ENCODE assay signal across 16 cellular contexts in genomic region chr4:26377352-26378311, GRCh38. TPM values are rescaled to one million over a fixed set of nuclear protein-coding genes. Genes with fewer than 3 reads are reported as not detected.
DNase-seq lines count a peak whose midpoint lies in the region; ATAC-seq and TF ChIP-seq lines count a peak whose summit lies in the region.
"Had no signal": no experiment of that assay in that cellular context is flagged by ENCODE, and none has a peak within 500 bp of the region (broad histone marks: within the 10 kb centered on the region; RNA-seq: fewer than 3 reads in every experiment).

No MANE protein-coding gene starts in this region.

- H3K27me3 Mint-ChIP-seq in T-helper 1 cell treated with Interleukin-12 subunit alpha and Interleukin-12 subunit beta and Interleukin-4 antibody, amounts not matched to agents 30 μg/mL and 1 μg/mL, for 36 hours (ENCODE audit: low read depth): no peaks in the 10 kb centered on the region
- no peaks in the 10 kb centered on the region for H3K27me3 Mint-ChIP-seq in activated T-helper 2 cell treated with anti-CD3 and anti-CD28 coated beads, Interferon-gamma antibody, Interleukin-2, Interleukin-4, amounts not matched to agents 10 μg/mL and 5 μg/mL and 100 μg/mL, durations not matched to agents 14 hours and 24 hours and 36 hours (ENCODE audit: low read depth)
- H3K27me3 Mint-ChIP-seq in osteocyte (ENCODE audit: unreplicated experiment): no peaks in the 10 kb centered on the region
- H3K27me3 Mint-ChIP-seq in immature natural killer cell (ENCODE audit: low read depth in 3 of 3): peaks cover 9 to 18% (median 18%) of the 10 kb centered on the region in 3 donors
- peaks cover 8 to 16% of the 10 kb centered on the region in 2 donors for H3K27me3 Mint-ChIP-seq in natural killer cell treated with Interleukin-12 subunit alpha and Interleukin-12 subunit beta and Interleukin-15 and Interleukin-18, amount 100 ng/mL, for 72 hours
- H3K27me3 Mint-ChIP-seq: IgD-negative memory B cell had no signal

- peaks cover 13% of the 10 kb centered on the region for H3K36me3 Mint-ChIP-seq in T-helper 1 cell treated with Interleukin-12 subunit alpha and Interleukin-12 subunit beta and Interleukin-4 antibody, amounts not matched to agents 30 μg/mL and 1 μg/mL, for 36 hours (ENCODE audit: low read depth)
- H3K36me3 Mint-ChIP-seq in activated T-helper 2 cell treated with anti-CD3 and anti-CD28 coated beads, Interferon-gamma antibody, Interleukin-2, Interleukin-4, amounts not matched to agents 10 μg/mL and 5 μg/mL and 100 μg/mL, durations not matched to agents 14 hours and 24 hours and 36 hours (ENCODE audit: low read depth): peaks cover 64% of the 10 kb centered on the region
- no peaks in the 10 kb centered on the region for H3K36me3 Mint-ChIP-seq in osteocyte (ENCODE audit: unreplicated experiment)
- peaks cover 5 to 28% (median 21%) of the 10 kb centered on the region in 3 donors for H3K36me3 Mint-ChIP-seq in immature natural killer cell
- peaks cover 11% of the 10 kb centered on the region for H3K36me3 Mint-ChIP-seq in natural killer cell treated with Interleukin-12 subunit alpha and Interleukin-12 subunit beta and Interleukin-15 and Interleukin-18, amount 100 ng/mL, for 72 hours

- H3K9me3 Mint-ChIP-seq in T-helper 1 cell treated with Interleukin-12 subunit alpha and Interleukin-12 subunit beta and Interleukin-4 antibody, amounts not matched to agents 30 μg/mL and 1 μg/mL, for 36 hours: no peaks in the 10 kb centered on the region
- no peaks in the 10 kb centered on the region for H3K9me3 Mint-ChIP-seq in activated T-helper 2 cell treated with anti-CD3 and anti-CD28 coated beads, Interferon-gamma antibody, Interleukin-2, Interleukin-4, amounts not matched to agents 10 μg/mL and 5 μg/mL and 100 μg/mL, durations not matched to agents 14 hours and 24 hours and 36 hours
- H3K9me3 Mint-ChIP-seq in osteocyte (ENCODE audit: unreplicated experiment): no peaks in the 10 kb centered on the region
- peaks cover 0 to 2% (median 0%) of the 10 kb centered on the region in 6 donors for H3K9me3 Mint-ChIP-seq in immature natural killer cell
- no peaks in the 10 kb centered on the region for H3K9me3 Mint-ChIP-seq in natural killer cell treated with Interleukin-12 subunit alpha and Interleukin-12 subunit beta and Interleukin-15 and Interleukin-18, amount 100 ng/mL, for 72 hours
- H3K9me3 Mint-ChIP-seq: IgD-negative memory B cell had no signal

- H3K27ac Mint-ChIP-seq in T-helper 1 cell treated with Interleukin-12 subunit alpha and Interleukin-12 subunit beta and Interleukin-4 antibody, amounts not matched to agents 30 μg/mL and 1 μg/mL, for 36 hours: peak overlapping the region; percentile 12
- peak overlapping the region; percentile 53 for H3K27ac Mint-ChIP-seq in activated T-helper 2 cell treated with anti-CD3 and anti-CD28 coated beads, Interferon-gamma antibody, Interleukin-2, Interleukin-4, amounts not matched to agents 10 μg/mL and 5 μg/mL and 100 μg/mL, durations not matched to agents 14 hours and 24 hours and 36 hours
- peak overlapping the region; percentile 71 for H3K27ac Mint-ChIP-seq in osteocyte (ENCODE audit: unreplicated experiment)
- no peak overlapping the region for H3K27ac Mint-ChIP-seq in immature natural killer cell
- no peak overlapping the region for H3K27ac Mint-ChIP-seq in natural killer cell treated with Interleukin-12 subunit alpha and Interleukin-12 subunit beta and Interleukin-15 and Interleukin-18, amount 100 ng/mL, for 72 hours

- peaks cover 35% of the 10 kb centered on the region for H3K4me1 Mint-ChIP-seq in T-helper 1 cell treated with Interleukin-12 subunit alpha and Interleukin-12 subunit beta and Interleukin-4 antibody, amounts not matched to agents 30 μg/mL and 1 μg/mL, for 36 hours (ENCODE audit: low read depth)
- H3K4me1 Mint-ChIP-seq in activated T-helper 2 cell treated with anti-CD3 and anti-CD28 coated beads, Interferon-gamma antibody, Interleukin-2, Interleukin-4, amounts not matched to agents 10 μg/mL and 5 μg/mL and 100 μg/mL, durations not matched to agents 14 hours and 24 hours and 36 hours (ENCODE audit: low read depth): peaks cover 59% of the 10 kb centered on the region
- H3K4me1 Mint-ChIP-seq in osteocyte (ENCODE audit: unreplicated experiment) (peaks cover 38% of the 10 kb centered on the region), immature natural killer cell (peaks cover 22 to 24% of the 10 kb centered on the region in 2 donors)
- H3K4me1 Mint-ChIP-seq in natural killer cell treated with Interleukin-12 subunit alpha and Interleukin-12 subunit beta and Interleukin-15 and Interleukin-18, amount 100 ng/mL, for 72 hours (ENCODE audit: low read depth in 2 of 2): peaks cover 26 to 27% of the 10 kb centered on the region in 2 donors

- intact Hi-C loops in activated T-helper 2 cell treated with anti-CD3 and anti-CD28 coated beads, Interferon-gamma antibody, Interleukin-2, Interleukin-4, amounts not matched to agents 10 μg/mL and 5 μg/mL and 100 μg/mL, durations not matched to agents 14 hours and 24 hours and 36 hours (cut with micrococcal nuclease): no loop called here

- no peak for TF ChIP-seq CTCF in osteocyte (IDR thresholded peaks at IDR 0.05)

- no peak overlapping the region for H3K4me3 Mint-ChIP-seq in T-helper 1 cell treated with Interleukin-12 subunit alpha and Interleukin-12 subunit beta and Interleukin-4 antibody, amounts not matched to agents 30 μg/mL and 1 μg/mL, for 36 hours
- peak overlapping the region; percentile 5 for H3K4me3 Mint-ChIP-seq in activated T-helper 2 cell treated with anti-CD3 and anti-CD28 coated beads, Interferon-gamma antibody, Interleukin-2, Interleukin-4, amounts not matched to agents 10 μg/mL and 5 μg/mL and 100 μg/mL, durations not matched to agents 14 hours and 24 hours and 36 hours (ENCODE audit: low read depth)
- H3K4me3 Mint-ChIP-seq in osteocyte (ENCODE audit: unreplicated experiment) (no peak overlapping the region), immature natural killer cell (peak overlapping the region in 1 of 5 donors; percentile 7)
- H3K4me3 Mint-ChIP-seq in natural killer cell treated with Interleukin-12 subunit alpha and Interleukin-12 subunit beta and Interleukin-15 and Interleukin-18, amount 100 ng/mL, for 72 hours: no peak overlapping the region

- ATAC-seq in natural killer cell treated with Interleukin-12 subunit alpha and Interleukin-12 subunit beta and Interleukin-15 and Interleukin-18, amount 100 ng/mL, for 72 hours: no peak
- ATAC-seq: activated CD4-positive, CD25-positive, alpha-beta regulatory T cell treated with anti-CD3 and anti-CD28 coated beads, Interleukin-2, amount 50 U/mL, for 24 hours had no signal

- DNase-seq in T-helper 1 cell: no peak
- peak; percentile 42 for DNase-seq in LHCN-M2 (ENCODE audit: low read depth)
- no peak for DNase-seq in activated T-helper 2 cell treated with anti-CD3 and anti-CD28 coated beads, Interferon-gamma antibody, Interleukin-2, Interleukin-4, amounts not matched to agents 10 μg/mL and 5 μg/mL and 100 μg/mL, durations not matched to agents 14 hours and 24 hours and 36 hours (ENCODE audit: low spot score)
- DNase-seq in osteocyte (ENCODE audit: extremely low spot score, unreplicated experiment): no peak
- no peak for DNase-seq in immature natural killer cell
- no peak for DNase-seq in dermis blood vessel endothelial cell
- DNase-seq in natural killer cell treated with Interleukin-12 subunit alpha and Interleukin-12 subunit beta and Interleukin-15 and Interleukin-18, amount 100 ng/mL, for 72 hours (ENCODE audit: low spot score): no peak
- DNase-seq: anterior cingulate cortex, DMS 273 treated with DMSO at 0.1 percent for 48 hours, dorsolateral prefrontal cortex, mesenchymal stem cell, NCI-H187, thyroid gland had no signal

RNA-seq across cellular contexts. Expression of gene RBPJ, which starts 56.8 kb away (rescaled TPM):
- total RNA-seq in LHCN-M2 (2014; rRNA removed) (104 and 133 TPM in 2 replicates), osteocyte (79.8 and 82.5 TPM in 2 replicates), dermis blood vessel endothelial cell (53.9 and 77.2 TPM in 2 replicates)
- 28.0 TPM for polyA plus RNA-seq in LHCN-M2 (2012)
- 527 and 540 TPM in 2 replicates for total RNA-seq in activated T-helper 2 cell treated with anti-CD3 and anti-CD28 coated beads, Interferon-gamma antibody, Interleukin-2, Interleukin-4, amounts not matched to agents 10 μg/mL and 5 μg/mL and 100 μg/mL, durations not matched to agents 14 hours and 24 hours and 36 hours
- 10 to 100 TPM; 39.8 to 67.3 (median 55.9) TPM for polyA plus RNA-seq in immature natural killer cell
- 100 to 1,000 TPM; 179 to 212 TPM for total RNA-seq in natural killer cell treated with Interleukin-12 subunit alpha and Interleukin-12 subunit beta and Interleukin-15 and Interleukin-18, amount 100 ng/mL, for 72 hours

Comparison
In these comparisons a context has a peak if more than half of its experiments do, and no peak if none do; other contexts are left out.
1. H3K27ac Mint-ChIP-seq: peak in T-helper 1 cell treated with Interleukin-12 subunit alpha and Interleukin-12 subunit beta and Interleukin-4 antibody, amounts not matched to agents 30 μg/mL and 1 μg/mL, for 36 hours (single experiment), activated T-helper 2 cell treated with anti-CD3 and anti-CD28 coated beads, Interferon-gamma antibody, Interleukin-2, Interleukin-4, amounts not matched to agents 10 μg/mL and 5 μg/mL and 100 μg/mL, durations not matched to agents 14 hours and 24 hours and 36 hours (single experiment) and osteocyte (single experiment); none in immature natural killer cell (0 of 6) and natural killer cell treated with Interleukin-12 subunit alpha and Interleukin-12 subunit beta and Interleukin-15 and Interleukin-18, amount 100 ng/mL, for 72 hours (0 of 2).